Comparison of ENCODE assay signal across 8 cellular contexts in the genomic region with DNA sequence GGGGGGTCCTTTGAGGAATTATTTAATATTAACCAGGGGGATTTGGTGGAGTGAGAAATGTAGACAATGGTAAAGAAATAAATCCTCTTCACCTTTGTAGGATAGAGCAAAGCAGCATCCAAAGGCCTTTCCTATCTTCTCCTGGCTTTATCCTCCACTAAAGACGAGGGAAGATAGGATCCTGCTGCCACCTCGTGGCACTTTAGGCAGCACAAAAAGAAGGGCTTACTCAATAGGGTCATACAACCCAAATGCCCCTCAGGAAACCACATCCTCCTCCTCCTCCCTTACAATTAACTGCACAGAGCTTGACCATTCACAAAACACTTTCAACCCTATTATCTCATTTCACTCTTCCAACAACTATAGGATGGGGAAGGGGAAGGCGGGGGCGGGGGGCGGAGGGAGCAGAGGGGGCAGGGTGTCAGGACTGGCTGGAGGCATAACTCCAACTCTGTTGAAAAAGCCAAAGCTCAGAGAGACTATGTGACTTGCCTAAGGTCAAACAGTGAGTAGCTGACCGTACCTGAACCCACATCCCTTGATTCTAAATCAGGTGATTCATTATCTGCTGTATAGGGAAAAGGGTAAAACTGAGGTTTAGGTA. TPM values are rescaled to one million over a fixed set of nuclear protein-coding genes. Genes with fewer than 3 reads are reported as not detected.
DNase-seq lines count a peak whose midpoint lies in the region; ATAC-seq and TF ChIP-seq lines count a peak whose summit lies in the region.

No MANE protein-coding gene starts in this region.

- no CpG with 5 or more reads among the region's 6 CpGs for WGBS in mesendoderm (ENCODE audit: extremely low coverage, insufficient coverage, low lambda C conversion rate)

- H3K79me1 ChIP-seq in mesendoderm (ENCODE audit: low read length): no peaks in the 10 kb centered on the region

- no peak overlapping the region for H4K8ac ChIP-seq in mesendoderm (ENCODE audit: low read depth, low read length)

- H3K36me3 Mint-ChIP-seq in MCF 10A (ENCODE audit: insufficient read depth, unreplicated experiment) (no peaks in the 10 kb centered on the region), chondrocyte (ENCODE audit: low read depth) (peaks cover 6% of the 10 kb centered on the region)
- H3K36me3 Mint-ChIP-seq in activated T-cell treated with anti-CD3 and anti-CD28 coated beads, Interleukin-2, amount 50 U/mL, for 4 hours (ENCODE audit: insufficient read depth): peaks cover 3% of the 10 kb centered on the region

- no peak overlapping the region for H2BK120ac ChIP-seq in mesendoderm (ENCODE audit: low read depth, low read length)

- no peak overlapping the region for H3K4me3 Mint-ChIP-seq in MCF 10A (ENCODE audit: unreplicated experiment)
- no peak overlapping the region for H3K4me3 Mint-ChIP-seq in chondrocyte (ENCODE audit: unreplicated experiment)
- H3K4me3 Mint-ChIP-seq in activated T-cell treated with anti-CD3 and anti-CD28 coated beads, Interleukin-2, amount 50 U/mL, for 4 hours: no peak overlapping the region

- no peak for ATAC-seq in activated T-cell treated with anti-CD3 and anti-CD28 coated beads, Interleukin-2, amount 50 U/mL, for 4 hours
- ATAC-seq in HG02981 (IDR thresholded peaks at IDR 0.05; ENCODE audit: unreplicated experiment): no peak

- intact Hi-C loops in MCF 10A (cut with micrococcal nuclease): loop anchor here (1.0 kb wide), 3 partner anchors 43 to 193 kb away; no protein-coding TSS in a partner anchor
- intact Hi-C loops in breast epithelium (cut with DNase I; ENCODE audit: low total_unique reads): no loop called here

- no peak overlapping the region for H3K4me3 ChIP-seq in breast epithelium
- H3K4me3 ChIP-seq in mesendoderm (ENCODE audit: low read length): no peak overlapping the region

- DNase-seq in MCF 10A (ENCODE audit: unreplicated experiment) (peak; percentile 72), breast epithelium (ENCODE audit: low spot score in 2 of 2) (no peak), NCI-H460 (ENCODE audit: extremely low read depth, low read depth) (peak; percentile 64), chondrocyte (ENCODE audit: low spot score) (no peak), mesendoderm (peak; percentile 89), DMS79 (lab: John Stamatoyannopoulos, UW) (no peak)
- no peak for DNase-seq in activated T-cell treated with anti-CD3 and anti-CD28 coated beads, Interleukin-2, amount 50 U/mL, for 4 hours

- H3K4me1 ChIP-seq in breast epithelium (no peaks in the 10 kb centered on the region), mesendoderm (ENCODE audit: control insufficient read depth, low read depth, low read length) (no peaks in the 10 kb centered on the region)

- H3K27ac Mint-ChIP-seq in MCF 10A (ENCODE audit: low read depth, unreplicated experiment): no peak overlapping the region
- no peak overlapping the region for H3K27ac Mint-ChIP-seq in chondrocyte (ENCODE audit: unreplicated experiment)

- H3K4me2 ChIP-seq in mesendoderm (ENCODE audit: low read length): no peak overlapping the region

- no peak overlapping the region for H2BK15ac ChIP-seq in mesendoderm (replicated peaks; ENCODE audit: low read depth)

- no peaks in the 10 kb centered on the region for H3K27me3 ChIP-seq in breast epithelium
- H3K27me3 ChIP-seq in mesendoderm (ENCODE audit: insufficient read depth, low read length, poor library complexity): no peaks in the 10 kb centered on the region

- TF ChIP-seq CTCF in MCF 10A (IDR thresholded peaks at IDR 0.05; ENCODE audit: unreplicated experiment) (peak; percentile 55), breast epithelium (IDR thresholded peaks at IDR 0.05) (no peak), chondrocyte (IDR thresholded peaks at IDR 0.05) (peak; percentile 76)

- H3K79me2 ChIP-seq in mesendoderm (ENCODE audit: control insufficient read depth, insufficient read depth, low read length): no peaks in the 10 kb centered on the region

- no peak overlapping the region for H2BK5ac ChIP-seq in mesendoderm (ENCODE audit: low read length)

- no peak overlapping the region for H3K4ac ChIP-seq in mesendoderm (ENCODE audit: low read depth, low read length)

- H3K18ac ChIP-seq in mesendoderm (ENCODE audit: low read length): no peak overlapping the region

- H3K9me3 Mint-ChIP-seq in MCF 10A (ENCODE audit: unreplicated experiment) (no peaks in the 10 kb centered on the region), chondrocyte (ENCODE audit: low read depth) (peaks cover 11% of the 10 kb centered on the region)
- peaks cover 12% of the 10 kb centered on the region for H3K9me3 Mint-ChIP-seq in activated T-cell treated with anti-CD3 and anti-CD28 coated beads, Interleukin-2, amount 50 U/mL, for 4 hours

- no peak overlapping the region for H3K9ac ChIP-seq in mesendoderm (ENCODE audit: low read length)

- no peak overlapping the region for H2AK5ac ChIP-seq in mesendoderm (ENCODE audit: low read length)

- no peak overlapping the region for H3K23ac ChIP-seq in mesendoderm (ENCODE audit: low read length)

- H3K4me1 Mint-ChIP-seq in MCF 10A (ENCODE audit: insufficient read depth, unreplicated experiment) (no peaks in the 10 kb centered on the region), chondrocyte (ENCODE audit: low read depth) (peaks cover 6% of the 10 kb centered on the region)
- H3K4me1 Mint-ChIP-seq in activated T-cell treated with anti-CD3 and anti-CD28 coated beads, Interleukin-2, amount 50 U/mL, for 4 hours (ENCODE audit: low read depth): no peaks in the 10 kb centered on the region

- H3K36me3 ChIP-seq in breast epithelium (no peaks in the 10 kb centered on the region), mesendoderm (ENCODE audit: control insufficient read depth, insufficient read depth, low read length) (no peaks in the 10 kb centered on the region)

- H3K27ac ChIP-seq in breast epithelium: no peak overlapping the region
- H3K27ac ChIP-seq in mesendoderm (ENCODE audit: low read depth, low read length): no peak overlapping the region

- H3K9me3 ChIP-seq in breast epithelium: peaks cover 0 to 4% of the 10 kb centered on the region in 2 donors

- POLR2A ChIA-PET in MCF 10A (lab: Yijun Ruan, JAX): no interaction called here

- CTCF ChIA-PET in MCF 10A (lab: Yijun Ruan, JAX): interaction anchor here (0.6 to 2.2 kb wide), 18 partner anchors 9 to 200 kb away, joined by 3 to 39 read pairs (median 4); no protein-coding TSS in a partner anchor

- H4K5ac ChIP-seq in mesendoderm (ENCODE audit: low read length): no peak overlapping the region

- TF ChIP-seq POLR2A in breast epithelium (IDR thresholded peaks at IDR 0.05): no peak

- H3K27me3 Mint-ChIP-seq in MCF 10A (ENCODE audit: insufficient read depth, unreplicated experiment) (peaks cover 29% of the 10 kb centered on the region), chondrocyte (ENCODE audit: low read depth) (peaks cover 5% of the 10 kb centered on the region)
- H3K27me3 Mint-ChIP-seq in activated T-cell treated with anti-CD3 and anti-CD28 coated beads, Interleukin-2, amount 50 U/mL, for 4 hours (ENCODE audit: low read depth): no peaks in the 10 kb centered on the region

- no TSS peak for BruUV-seq in MCF 10A (replicated peaks; lab: Mats Ljungman, UMichigan)

- no peak overlapping the region for H3K56ac ChIP-seq in mesendoderm (ENCODE audit: low read length)

RNA-seq across cellular contexts. Expression of a gene that starts 45.4 kb away (rescaled TPM):
- not detected in 2 replicates for total RNA-seq in MCF 10A (2022)
- 10 to 100 TPM in 1 of 3 donors, 1 to 10 TPM in 2; 2.3 to 11.0 (median 4.7) TPM for total RNA-seq in breast epithelium
- not detected in 2 replicates for total RNA-seq in NCI-H460 (2014; rRNA removed; shearing (Covaris generic))
- polyA plus RNA-seq in NCI-H460 (2014; cell fraction: nucleus; rRNA removed): not detected in 2 replicates
- total RNA-seq in chondrocyte: not detected in 3 replicates
- not detected for polyA plus RNA-seq in mesendoderm (2013, experiment 1 of 2)
- polyA plus RNA-seq in mesendoderm (2013, experiment 2 of 2): not detected
- total RNA-seq in activated T-cell treated with anti-CD3 and anti-CD28 coated beads, Interleukin-2, amount 50 U/mL, for 4 hours: not detected

Comparison
In these comparisons a context has a peak if more than half of its experiments do, and no peak if none do; other contexts are left out.
1. DNase-seq: peak in MCF 10A (single experiment), NCI-H460 (single experiment) and mesendoderm (single experiment); none in breast epithelium (0 of 2), chondrocyte (single experiment), DMS79 (single experiment) and activated T-cell treated with anti-CD3 and anti-CD28 coated beads, Interleukin-2, amount 50 U/mL, for 4 hours (single experiment).
2. CTCF ChIP-seq: peak in MCF 10A (single experiment) and chondrocyte (single experiment); none in breast epithelium (0 of 3).